ENCODE assay signal across 15 cellular contexts in genomic region chr2:219752731-219753130, GRCh38.
DNase-seq lines count a peak whose midpoint lies in the region; ATAC-seq and TF ChIP-seq lines count a peak whose summit lies in the region.
"Had no signal": no experiment of that assay in that cellular context is flagged by ENCODE, and none has a peak within 500 bp of the region (broad histone marks: within the 10 kb centered on the region; RNA-seq: fewer than 3 reads in every experiment).

No MANE protein-coding gene starts in this region.

- TF ChIP-seq CTCF in nephron (IDR thresholded peaks at IDR 0.05; ENCODE audit: unreplicated experiment in 3 of 3) = no peak

- no peaks in the 10 kb centered on the region for H3K36me3 ChIP-seq in adipocyte (ENCODE audit: control insufficient read depth, insufficient read depth, low read length, severe bottlenecking)

- H3K9ac ChIP-seq in adipocyte (ENCODE audit: low read length) = no peak overlapping the region

- peaks cover 7% of the 10 kb centered on the region for H3K4me1 ChIP-seq in adipocyte (ENCODE audit: control insufficient read depth, insufficient read depth, low read length)
- H3K4me1 ChIP-seq: Caco-2 had no signal

- ATAC-seq in Right ventricle myocardium superior (ENCODE audit: poor library complexity) = peak; percentile 45
- ATAC-seq in HG03280 (IDR thresholded peaks at IDR 0.05; ENCODE audit: unreplicated experiment) = no peak
- ATAC-seq in activated T-cell treated with anti-CD3 and anti-CD28 coated beads, Interleukin-2, amount 50 U/mL, for 4 hours = no peak
- ATAC-seq: Right ventricle myocardium inferior had no signal

- intact Hi-C loops in Right ventricle myocardium superior (cut with DNase I) = no loop called here
- intact Hi-C loops in cardiac septum (cut with DNase I) = no loop called here

- peaks cover 31% of the 10 kb centered on the region for H3K4me1 Mint-ChIP-seq in nephron
- H3K4me1 Mint-ChIP-seq in activated T-cell treated with anti-CD3 and anti-CD28 coated beads, Interleukin-2, amount 50 U/mL, for 4 hours (ENCODE audit: low read depth) = no peaks in the 10 kb centered on the region

- H3K4me3 Mint-ChIP-seq in nephron = no peak overlapping the region
- no peak overlapping the region for H3K4me3 Mint-ChIP-seq in activated T-cell treated with anti-CD3 and anti-CD28 coated beads, Interleukin-2, amount 50 U/mL, for 4 hours
- H3K4me3 Mint-ChIP-seq: CD4-positive, alpha-beta T cell had no signal

- no peak overlapping the region for H3K4me3 ChIP-seq in adipocyte (ENCODE audit: low read length)

- peaks cover 4% of the 10 kb centered on the region for H3K36me3 Mint-ChIP-seq in nephron (ENCODE audit: low read depth)
- H3K36me3 Mint-ChIP-seq in activated T-cell treated with anti-CD3 and anti-CD28 coated beads, Interleukin-2, amount 50 U/mL, for 4 hours (ENCODE audit: insufficient read depth) = no peaks in the 10 kb centered on the region

- DNase-seq in Right ventricle myocardium superior (no peak), cardiac septum (ENCODE audit: low spot score) (no peak), adipocyte (ENCODE audit: low read depth) (peak; percentile 19), glomerular visceral epithelial cell (ENCODE audit: extremely low spot score) (peak; percentile 17), NCI-H748 treated with DMSO at 0.1 percent for 48 hours (lab: John Stamatoyannopoulos, UW) (no peak)
- no peak for DNase-seq in activated T-cell treated with anti-CD3 and anti-CD28 coated beads, Interleukin-2, amount 50 U/mL, for 4 hours
- DNase-seq: Caco-2; CD4-positive, alpha-beta T cell; GF-D8; NCI-H1436; NCI-H2029; NCI-H526 had no signal

- H3K27ac Mint-ChIP-seq in nephron = peak overlapping the region in 2 of 3 experiments; percentile 2 to 3
- H3K27ac Mint-ChIP-seq: CD4-positive, alpha-beta T cell had no signal

- H3K27me3 Mint-ChIP-seq in nephron (ENCODE audit: low read depth) = peaks cover 14% of the 10 kb centered on the region
- H3K27me3 Mint-ChIP-seq in activated T-cell treated with anti-CD3 and anti-CD28 coated beads, Interleukin-2, amount 50 U/mL, for 4 hours (ENCODE audit: low read depth) = peaks cover 2% of the 10 kb centered on the region

- H3K9me3 ChIP-seq in adipocyte (ENCODE audit: control insufficient read depth, low read length) = no peaks in the 10 kb centered on the region
- H3K9me3 ChIP-seq: Caco-2 had no signal

- H3K9me3 Mint-ChIP-seq in nephron = peaks cover 18% of the 10 kb centered on the region
- H3K9me3 Mint-ChIP-seq in activated T-cell treated with anti-CD3 and anti-CD28 coated beads, Interleukin-2, amount 50 U/mL, for 4 hours = peaks cover 4% of the 10 kb centered on the region

- H3K27me3 ChIP-seq in adipocyte (replicated peaks; ENCODE audit: control insufficient read depth, insufficient read depth, low read length) = no peaks in the 10 kb centered on the region

Comparison
In these comparisons a context has a peak if more than half of its experiments do, and no peak if none do; other contexts are left out.
1. DNase-seq: peak in adipocyte (single experiment) and glomerular visceral epithelial cell (single experiment); none in Right ventricle myocardium superior (single experiment), cardiac septum (single experiment), activated T-cell treated with anti-CD3 and anti-CD28 coated beads, Interleukin-2, amount 50 U/mL, for 4 hours (single experiment) and NCI-H748 treated with DMSO at 0.1 percent for 48 hours (single experiment).